Comparison of ENCODE assay signal across 35 cellular contexts in genomic region chr11:92432515-92432914, GRCh38.
"Had no signal": no experiment of that assay in that cellular context is flagged by ENCODE, and none has a peak within 500 bp of the region (broad histone marks: within the 10 kb centered on the region; RNA-seq: fewer than 3 reads in every experiment).

No MANE protein-coding gene starts in this region.

- H3K27me3 ChIP-seq: MG63 had no signal

- H3K9me3 ChIP-seq: MG63 had no signal

- H3K9ac ChIP-seq: KMS-11 had no signal

- H3K4me2 ChIP-seq: KMS-11 had no signal

- DNase-seq: Karpas-422, Kasumi-1, KG1, MG63, MM.1S, MV-4-11, NCI-H1048, NCI-H1092, NCI-H1092 treated with DMSO at 0.1 percent for 48 hours, NCI-H1105, NCI-H1105 treated with DMSO at 0.1 percent for 48 hours, NCI-H1417, NCI-H1417 treated with DMSO at 0.1 percent for 48 hours, NCI-H1436, NCI-H1436 treated with DMSO at 0.1 percent for 48 hours, NCI-H146, NCI-H1694, NCI-H1694 treated with DMSO at 0.1 percent for 48 hours, NCI-H187, NCI-H187 treated with DMSO at 0.1 percent for 48 hours, NCI-H1930, NCI-H2029, NCI-H2029 treated with DMSO at 0.1 percent for 48 hours, NCI-H2081, NCI-H2081 treated with DMSO at 0.1 percent for 48 hours, NCI-H2107, NCI-H2171, NCI-H2171 treated with DMSO at 0.1 percent for 48 hours, NCI-H2227 treated with DMSO at 0.1 percent for 48 hours, NCI-H226, NCI-H345, NCI-H446, NCI-H446 treated with DMSO at 0.1 percent for 48 hours, NCI-H510A had no signal

- H3K4me3 ChIP-seq: MG63 had no signal

- H3K27ac ChIP-seq: KMS-11 had no signal

- H3K36me3 ChIP-seq: MG63 had no signal
